ENCODE assay signal across 1 cellular context in the genomic region with DNA sequence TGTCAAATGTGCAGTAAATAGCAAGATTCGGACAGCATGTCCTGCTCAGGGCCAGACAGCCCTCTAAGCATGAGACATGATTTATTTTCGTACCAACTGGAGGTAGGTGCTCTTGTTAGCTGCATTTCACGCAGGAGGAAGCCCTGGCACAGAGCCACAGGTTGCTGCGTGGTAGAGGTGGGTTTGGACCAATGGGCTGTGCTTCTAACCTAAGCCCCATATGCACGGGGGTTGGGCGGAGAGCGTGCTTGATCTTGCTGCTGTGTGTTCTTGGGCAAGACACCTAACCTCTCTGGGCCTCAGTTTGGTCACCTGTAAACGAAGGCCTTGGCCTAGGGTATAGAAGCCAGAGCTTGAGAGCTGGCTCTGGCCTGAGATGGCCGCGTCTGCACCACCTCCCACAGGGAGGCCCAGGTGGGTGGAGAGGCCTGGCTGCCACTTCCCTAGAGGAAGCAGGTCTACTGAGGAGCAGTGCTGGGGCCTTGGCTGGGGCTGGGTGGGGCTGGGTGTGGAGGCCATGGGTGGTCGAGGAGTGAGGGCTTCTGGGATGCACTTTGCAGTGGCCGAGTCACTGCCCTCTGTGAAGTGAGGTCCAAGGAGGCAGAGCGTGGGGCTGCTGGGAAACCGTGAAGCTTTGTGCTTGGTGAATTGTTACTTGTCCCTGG.
TF ChIP-seq lines count a peak whose summit lies in the region.

No MANE protein-coding gene starts in this region.

TF ChIP-seq in GM12878, 131 proteins besides CTCF, POLR2A, EP300 and RAD21:
- TF ChIP-seq ZSCAN29 (IDR thresholded peaks at IDR 0.05) = no peak
- TF ChIP-seq KLF5 (IDR thresholded peaks at IDR 0.05; ENCODE audit: partially characterized antibody) = no peak
- peak; percentile 50; the same call in 1 of the 2 replicates for TF ChIP-seq ZNF217 (IDR thresholded peaks at IDR 0.05)
- no peak for TF ChIP-seq FOS (IDR thresholded peaks at IDR 0.05; ENCODE audit: borderline replicate concordance, extremely low read depth, insufficient read length)
- peak; percentile 55 for TF ChIP-seq MEF2B (IDR thresholded peaks at IDR 0.05; ENCODE audit: partially characterized antibody, poor library complexity, severe bottlenecking)
- no peak; the same call in 1 of the 2 replicates for TF ChIP-seq SPI1 (IDR thresholded peaks at IDR 0.05; ENCODE audit: borderline replicate concordance, insufficient read depth, low read depth, low read length)
- TF ChIP-seq ASH2L (IDR thresholded peaks at IDR 0.05; ENCODE audit: borderline replicate concordance, low read depth) = no peak
- no peak for TF ChIP-seq KAT2A (conservative IDR thresholded peaks at IDR 0.05; ENCODE audit: control insufficient read depth, low read depth, low read length)
- TF ChIP-seq SMARCA5 (IDR thresholded peaks at IDR 0.05) = peak; percentile 84
